ENCODE assay signal across 8 cellular contexts in the genomic region with DNA sequence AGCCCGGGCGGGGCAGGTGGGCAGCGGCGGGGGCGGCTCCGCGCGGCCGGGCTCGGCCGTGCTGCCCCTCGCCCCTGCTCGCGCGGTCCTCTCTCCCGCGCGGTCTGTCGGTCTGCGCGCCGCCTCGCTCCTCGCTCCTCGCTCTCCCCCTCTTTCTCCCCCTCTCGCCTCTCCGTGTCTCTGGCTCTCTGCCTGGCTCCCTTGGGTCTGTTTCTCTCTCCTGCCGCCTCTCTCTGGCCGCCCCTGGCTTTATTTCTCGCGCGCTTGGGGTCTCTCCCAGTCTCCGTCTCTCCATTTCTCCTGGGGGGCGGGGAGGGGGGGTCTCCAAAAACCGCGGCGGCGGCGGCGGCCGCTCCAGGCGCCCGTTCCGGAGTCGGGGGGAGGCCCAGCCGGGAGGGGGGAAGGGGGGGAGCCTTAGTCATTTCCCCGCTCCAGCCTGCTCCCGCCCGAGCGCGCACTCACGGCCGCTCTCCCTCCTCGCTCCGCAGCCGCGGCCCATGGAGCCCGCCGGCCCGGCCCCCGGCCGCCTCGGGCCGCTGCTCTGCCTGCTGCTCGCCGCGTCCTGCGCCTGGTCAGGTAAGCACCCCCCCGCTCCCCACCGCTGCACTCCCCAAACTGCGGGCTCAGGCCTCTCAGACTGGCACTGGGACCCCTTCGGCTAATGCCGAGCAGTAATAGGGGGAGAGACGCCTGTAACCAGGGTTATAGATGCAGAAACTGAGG. TPM values are rescaled to one million over a fixed set of nuclear protein-coding genes. Genes with fewer than 3 reads are reported as not detected.
DNase-seq lines count a peak whose midpoint lies in the region; ATAC-seq and TF ChIP-seq lines count a peak whose summit lies in the region.

SIRPA (plus strand) TSS at position 457 of the 723 bp plus-strand sequence; CDS start at position 498, 41 bp downstream.

- H3K27ac ChIP-seq in hepatocyte = peak within 1 kb of the TSS; percentile 95

- no peaks in the 10 kb centered on the region for H4K20me1 ChIP-seq in hepatocyte (ENCODE audit: insufficient read depth, poor library complexity, severe bottlenecking)

- no peaks in the 10 kb centered on the region for H3K9me2 ChIP-seq in hepatocyte (replicated peaks; ENCODE audit: insufficient read depth)

- H3K4me3 Mint-ChIP-seq in brain = peak within 1 kb of the TSS; percentile 88 to 96 (median 94)

- peaks cover 18% of the 10 kb centered on the region for H3K4me1 ChIP-seq in hepatocyte (ENCODE audit: insufficient read depth)

- TF ChIP-seq CTCF in brain (conservative IDR thresholded peaks at IDR 0.05) (no peak), hepatocyte (IDR thresholded peaks at IDR 0.05; ENCODE audit: poor library complexity) (no peak)

- peak within 1 kb of the TSS; percentile 90 for H2AFZ ChIP-seq in hepatocyte

- intact Hi-C loops in posterior vena cava (cut with DNase I) = loop anchor here in 1 of 2 donors (10.0 kb wide), 1 partner anchor 90 kb away; no protein-coding TSS in a partner anchor

- no peaks in the 10 kb centered on the region for H3K9me3 Mint-ChIP-seq in brain

- H3K9me3 ChIP-seq in hepatocyte (ENCODE audit: low read depth) = no peaks in the 10 kb centered on the region

- 4% methylated on average over 7 of the region's 74 CpGs for WGBS in hepatocyte (ENCODE audit: low lambda C conversion rate, missing lambda C conversion rate)

- no peaks in the 10 kb centered on the region for H3K27me3 Mint-ChIP-seq in brain

- no peaks in the 10 kb centered on the region for H3K27me3 ChIP-seq in hepatocyte

- H3K36me3 Mint-ChIP-seq in brain = no peaks in the 10 kb centered on the region

- DNase-seq in stimulated activated CD4-positive, alpha-beta T cell treated with anti-CD3 and anti-CD28 coated beads, Interleukin-4, amount 100 ng/mL, for 1 hour = peak; percentile 12
- DNase-seq in stimulated activated CD4-positive, alpha-beta T cell treated with anti-CD3 and anti-CD28 coated beads, Interleukin-12 subunit alpha, Interleukin-12 subunit beta, amount 100 ng/mL, for 4 hours = no peak
- peak; percentile 35 for DNase-seq in NCI-H446 treated with DMSO at 0.1 percent for 48 hours (lab: John Stamatoyannopoulos, UW)
- DNase-seq in hepatocyte (ENCODE audit: low spot score) = peak; percentile 82
- DNase-seq in posterior vena cava (ENCODE audit: low spot score) = peak; percentile 91

- peak within 1 kb of the TSS; percentile 82 for H3K4me3 ChIP-seq in hepatocyte

- H3K36me3 ChIP-seq in hepatocyte (replicated peaks; ENCODE audit: insufficient read depth, low read depth) = no peaks in the 10 kb centered on the region

- ATAC-seq in HG02642 (IDR thresholded peaks at IDR 0.05; ENCODE audit: poor library complexity, unreplicated experiment) = no peak
- no peak for ATAC-seq in GM18502 (IDR thresholded peaks at IDR 0.05; ENCODE audit: poor library complexity, unreplicated experiment)

- H3K4me2 ChIP-seq in hepatocyte = peak within 1 kb of the TSS; percentile 98

- H3K27ac Mint-ChIP-seq in brain = peak within 1 kb of the TSS; percentile 76 to 96 (median 91)

- peaks cover 68% of the 10 kb centered on the region for H3K4me1 Mint-ChIP-seq in brain

- H3K79me2 ChIP-seq in hepatocyte = peaks cover 26% of the 10 kb centered on the region

RNA-seq across cellular contexts. Expression of gene SIRPA, which starts in this region (rescaled TPM):
- polyA plus RNA-seq in brain (ENCODE audit: insufficient read depth, low read depth, low replicate concordance) (71.6 TPM), hepatocyte (14.4 and 18.6 TPM in 2 replicates)
- total RNA-seq in hepatocyte (14.0 and 16.0 TPM in 2 replicates), posterior vena cava (10 to 100 TPM; 39.7 to 42.1 TPM)
